In the genomic region with DNA sequence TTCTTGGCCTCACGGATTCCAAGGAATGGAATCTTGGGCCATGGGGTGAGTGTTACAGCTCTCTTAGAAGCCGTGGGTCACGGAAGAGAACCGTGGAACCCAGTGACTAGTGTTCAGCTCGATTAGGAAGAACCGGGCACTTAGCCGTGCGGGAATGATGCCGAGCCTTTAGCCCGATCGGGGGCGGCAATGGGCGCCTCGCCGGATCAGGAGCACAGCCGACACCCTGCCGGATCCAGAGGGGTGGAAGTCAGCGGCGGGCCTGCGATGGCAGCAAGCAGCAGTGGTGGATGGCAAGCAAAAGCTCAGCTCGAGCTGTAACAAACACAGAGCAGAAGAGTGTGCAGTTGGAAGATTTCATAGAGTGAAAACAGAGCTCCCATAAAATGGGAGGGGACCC, we compare ENCODE assay signal across 15 cellular contexts. TPM values are rescaled to one million over a fixed set of nuclear protein-coding genes. Genes with fewer than 3 reads are reported as not detected.
DNase-seq lines count a peak whose midpoint lies in the region; ATAC-seq lines count a peak whose summit lies in the region.
"Had no signal": no experiment of that assay in that cellular context is flagged by ENCODE, and none has a peak within 500 bp of the region (broad histone marks: within the 10 kb centered on the region; RNA-seq: fewer than 3 reads in every experiment).

No MANE protein-coding gene starts in this region.

- H2BK12ac ChIP-seq in mesenchymal stem cell (ENCODE audit: low read length in 2 of 2) = no peak overlapping the region
- peak overlapping the region; percentile 23 for H2BK12ac ChIP-seq in trophoblast cell (ENCODE audit: low read length)

- peaks cover 0 to 8% of the 10 kb centered on the region in 2 donors for H3K9me3 Mint-ChIP-seq in activated naive CD4-positive, alpha-beta T cell treated with anti-CD3 and anti-CD28 coated beads, Interleukin-2, amount 50 U/mL, for 72 hours
- H3K9me3 Mint-ChIP-seq: HFFc6 had no signal

- no peak overlapping the region for H3K4me3 ChIP-seq in mesenchymal stem cell (ENCODE audit: insufficient read depth in 1 of 2, low read depth in 1 of 2, low read length in 2 of 2)
- no peak overlapping the region for H3K4me3 ChIP-seq in trophoblast cell (ENCODE audit: low read depth, low read length)
- H3K4me3 ChIP-seq: BLaER1, GM12878 had no signal

- H2AK5ac ChIP-seq in mesenchymal stem cell (ENCODE audit: low read length, severe bottlenecking) (no peak overlapping the region), trophoblast cell (ENCODE audit: low read length) (no peak overlapping the region)

- H3K36me3 Mint-ChIP-seq in activated naive CD4-positive, alpha-beta T cell treated with anti-CD3 and anti-CD28 coated beads, Interleukin-2, amount 50 U/mL, for 72 hours = no peaks in the 10 kb centered on the region
- H3K36me3 Mint-ChIP-seq: CD8-positive, alpha-beta T cell had no signal

- H3K18ac ChIP-seq in mesenchymal stem cell (ENCODE audit: low read depth in 1 of 2, low read length in 2 of 2) = peak overlapping the region in 1 of 2 experiments; percentile 3
- no peak overlapping the region for H3K18ac ChIP-seq in trophoblast cell (ENCODE audit: low read length)

- H2BK120ac ChIP-seq in mesenchymal stem cell (ENCODE audit: low read depth, low read length) (no peak overlapping the region), trophoblast cell (ENCODE audit: insufficient read depth, low read length, poor library complexity) (no peak overlapping the region)

- H3K79me2 ChIP-seq in trophoblast cell (ENCODE audit: control insufficient read depth, insufficient read depth, low read length, poor library complexity) = peaks cover 2% of the 10 kb centered on the region

- peaks cover 0 to 19% of the 10 kb centered on the region in 2 experiments for H3K27me3 ChIP-seq in mesenchymal stem cell (ENCODE audit: control insufficient read depth in 1 of 2, insufficient read depth in 1 of 2, low read length in 2 of 2)
- no peaks in the 10 kb centered on the region for H3K27me3 ChIP-seq in trophoblast cell (ENCODE audit: insufficient read depth, low read length)
- H3K27me3 ChIP-seq: BLaER1 had no signal

- no peak overlapping the region for H3K27ac Mint-ChIP-seq in activated naive CD4-positive, alpha-beta T cell treated with anti-CD3 and anti-CD28 coated beads, Interleukin-2, amount 50 U/mL, for 72 hours
- H3K27ac Mint-ChIP-seq: CD8-positive, alpha-beta T cell had no signal

- no peak for ATAC-seq in Right ventricle myocardium superior (ENCODE audit: poor library complexity)
- no peak for ATAC-seq in Right ventricle myocardium inferior
- ATAC-seq in HG02870 (IDR thresholded peaks at IDR 0.05; ENCODE audit: unreplicated experiment) = no peak
- no peak for ATAC-seq in activated naive CD4-positive, alpha-beta T cell treated with anti-CD3 and anti-CD28 coated beads, Interleukin-2, amount 50 U/mL, for 72 hours
- ATAC-seq: CD8-positive, alpha-beta T cell; GM12878 had no signal

- H2BK5ac ChIP-seq in mesenchymal stem cell (ENCODE audit: low read depth, low read length, poor library complexity, severe bottlenecking) (no peak overlapping the region), trophoblast cell (ENCODE audit: low read depth, low read length, poor library complexity) (no peak overlapping the region)

- no peak overlapping the region for H2BK15ac ChIP-seq in mesenchymal stem cell (ENCODE audit: low read depth, poor library complexity, severe bottlenecking)

- no peak overlapping the region for H4K12ac ChIP-seq in trophoblast cell (ENCODE audit: low read depth, low read length)

- H3K9me3 ChIP-seq in mesenchymal stem cell (ENCODE audit: control insufficient read depth, low read length) (no peaks in the 10 kb centered on the region), trophoblast cell (ENCODE audit: insufficient read depth, low read depth, low read length) (peaks cover 5% of the 10 kb centered on the region)

- DNase-seq in Right ventricle myocardium superior (peak; percentile 28), Right ventricle myocardium inferior (ENCODE audit: missing footprints) (no peak), mesenchymal stem cell (no peak), trophoblast cell (no peak), glomerular visceral epithelial cell (ENCODE audit: extremely low spot score) (no peak)
- DNase-seq in activated naive CD4-positive, alpha-beta T cell treated with anti-CD3 and anti-CD28 coated beads, Interleukin-2, amount 50 U/mL, for 72 hours (ENCODE audit: low spot score in 2 of 2) = no peak
- DNase-seq: Calu3; CD8-positive, alpha-beta T cell; DMS79 treated with DMSO at 0.1 percent for 48 hours; GOT3; H7; HFFc6 had no signal

- intact Hi-C loops in Right ventricle myocardium superior (cut with DNase I) = no loop called here
- intact Hi-C loops in Right ventricle myocardium inferior (cut with DNase I) = no loop called here

- WGBS in mesenchymal stem cell = 97% methylated on average over 20 of the region's 21 CpGs
- WGBS in trophoblast cell (ENCODE audit: extremely low coverage, insufficient coverage, insufficient read length) = no CpG with 5 or more reads among the region's 21 CpGs

- H3K9ac ChIP-seq in mesenchymal stem cell (ENCODE audit: low read length) (no peak overlapping the region), trophoblast cell (ENCODE audit: low read length) (no peak overlapping the region)
- H3K9ac ChIP-seq: BLaER1 had no signal

- H3K36me3 ChIP-seq in mesenchymal stem cell (ENCODE audit: control insufficient read depth in 1 of 2, insufficient read depth in 2 of 2, low read depth in 1 of 2, low read length in 2 of 2) = no peaks in the 10 kb centered on the region
- H3K36me3 ChIP-seq in trophoblast cell (ENCODE audit: control insufficient read depth in 1 of 2, insufficient read depth in 2 of 2, low read length in 2 of 2) = no peaks in the 10 kb centered on the region
- H3K36me3 ChIP-seq: BLaER1 had no signal

- no peak overlapping the region for H2AFZ ChIP-seq in mesenchymal stem cell (ENCODE audit: low read depth, low read length)
- no peak overlapping the region for H2AFZ ChIP-seq in trophoblast cell (ENCODE audit: insufficient read depth, low read length, poor library complexity)

- no peak overlapping the region for H3K27ac ChIP-seq in mesenchymal stem cell (ENCODE audit: low read length, poor library complexity, severe bottlenecking)
- H3K27ac ChIP-seq in trophoblast cell (ENCODE audit: low read depth, low read length) = no peak overlapping the region
- H3K27ac ChIP-seq: BLaER1 had no signal

- H3K79me1 ChIP-seq in mesenchymal stem cell (replicated peaks; ENCODE audit: low read length, poor library complexity, severe bottlenecking) (no peaks in the 10 kb centered on the region), trophoblast cell (ENCODE audit: low read length) (peaks cover 9% of the 10 kb centered on the region)

- H3K14ac ChIP-seq in mesenchymal stem cell (ENCODE audit: low read length in 2 of 2) (no peak overlapping the region), trophoblast cell (ENCODE audit: low read length) (no peak overlapping the region)

- H3K4me2 ChIP-seq in mesenchymal stem cell (ENCODE audit: low read length, poor library complexity, severe bottlenecking) (no peak overlapping the region), trophoblast cell (ENCODE audit: low read length) (no peak overlapping the region)
- H3K4me2 ChIP-seq: BLaER1 had no signal

- H4K8ac ChIP-seq in mesenchymal stem cell (ENCODE audit: low read length) (peak overlapping the region; percentile 36), trophoblast cell (ENCODE audit: low read depth, low read length) (no peak overlapping the region)

- H4K91ac ChIP-seq in mesenchymal stem cell (ENCODE audit: low read length) (peak overlapping the region; percentile 54), trophoblast cell (ENCODE audit: low read depth, low read length) (no peak overlapping the region)

- H3K23ac ChIP-seq in mesenchymal stem cell (ENCODE audit: low read length in 2 of 2) (no peak overlapping the region), trophoblast cell (ENCODE audit: low read length) (no peak overlapping the region)

- H3K4ac ChIP-seq in mesenchymal stem cell (ENCODE audit: low read depth in 1 of 2, low read length in 2 of 2) (no peak overlapping the region), trophoblast cell (ENCODE audit: low read depth, low read length) (no peak overlapping the region)

- peaks cover 21% of the 10 kb centered on the region for H3K4me1 ChIP-seq in mesenchymal stem cell (ENCODE audit: control insufficient read depth, insufficient read depth, low read depth, low read length)
- H3K4me1 ChIP-seq in trophoblast cell (ENCODE audit: control insufficient read depth in 1 of 2, insufficient read depth in 2 of 2, low read length in 2 of 2) = peaks cover 25 to 32% of the 10 kb centered on the region in 2 experiments
- H3K4me1 ChIP-seq: BLaER1 had no signal

RNA-seq across cellular contexts. Expression of gene ULK1, which starts 21.1 kb away (rescaled TPM):
- 49.8 TPM for total RNA-seq in Right ventricle myocardium superior
- 49.3 TPM for total RNA-seq in Right ventricle myocardium inferior
- polyA plus RNA-seq in mesenchymal stem cell (2013, experiment 1 of 2) = 18.5 TPM
- polyA plus RNA-seq in mesenchymal stem cell (2013, experiment 2 of 2) = 17.7 TPM
- polyA plus RNA-seq in trophoblast cell (2013) = 74.0 and 74.9 TPM in 2 replicates
- total RNA-seq in activated naive CD4-positive, alpha-beta T cell treated with anti-CD3 and anti-CD28 coated beads, Interleukin-2, amount 50 U/mL, for 72 hours = 10 to 100 TPM; 17.1 to 33.9 TPM

RNA-seq across cellular contexts. Expression of gene MMP17, which starts 45.1 kb away (rescaled TPM):
- total RNA-seq in Right ventricle myocardium superior (1.3 TPM), Right ventricle myocardium inferior (0.73 TPM)
- polyA plus RNA-seq in mesenchymal stem cell (2013, experiment 1 of 2) = 2.3 TPM
- polyA plus RNA-seq in mesenchymal stem cell (2013, experiment 2 of 2) = 2.7 TPM
- 12.7 and 12.8 TPM in 2 replicates for polyA plus RNA-seq in trophoblast cell (2013)
- total RNA-seq in activated naive CD4-positive, alpha-beta T cell treated with anti-CD3 and anti-CD28 coated beads, Interleukin-2, amount 50 U/mL, for 72 hours = not detected

RNA-seq across cellular contexts. Expression of gene PUS1, which starts 55.8 kb away (rescaled TPM):
- total RNA-seq in Right ventricle myocardium superior (5.8 TPM), Right ventricle myocardium inferior (9.4 TPM)
- polyA plus RNA-seq in mesenchymal stem cell (2013, experiment 1 of 2) = 10.5 TPM
- polyA plus RNA-seq in mesenchymal stem cell (2013, experiment 2 of 2) = 10.3 TPM
- polyA plus RNA-seq in trophoblast cell (2013) = 33.0 and 33.3 TPM in 2 replicates
- total RNA-seq in activated naive CD4-positive, alpha-beta T cell treated with anti-CD3 and anti-CD28 coated beads, Interleukin-2, amount 50 U/mL, for 72 hours = 10 to 100 TPM; 16.6 to 49.9 TPM
